Comparison of ENCODE assay signal across 15 cellular contexts in genomic region chr5:160152901-160153300, GRCh38. TPM values are rescaled to one million over a fixed set of nuclear protein-coding genes. Genes with fewer than 3 reads are reported as not detected.
DNase-seq lines count a peak whose midpoint lies in the region; ATAC-seq and TF ChIP-seq lines count a peak whose summit lies in the region.
"Had no signal": no experiment of that assay in that cellular context is flagged by ENCODE, and none has a peak within 500 bp of the region (broad histone marks: within the 10 kb centered on the region; RNA-seq: fewer than 3 reads in every experiment).

No MANE protein-coding gene starts in this region.

- 67 to 86% (median 78%) methylated on average over 6 of the region's 6 CpGs for WGBS in spleen, 5 donors

- H3K36me3 Mint-ChIP-seq in activated naive CD4-positive, alpha-beta T cell treated with anti-CD3 and anti-CD28 coated beads for 36 hours (ENCODE audit: low read depth) = no peaks in the 10 kb centered on the region
- H3K36me3 Mint-ChIP-seq: CD4-positive, CD25-positive, alpha-beta regulatory T cell had no signal

- no peak overlapping the region for H3K27ac Mint-ChIP-seq in activated naive CD4-positive, alpha-beta T cell treated with anti-CD3 and anti-CD28 coated beads for 36 hours
- H3K27ac Mint-ChIP-seq: CD4-positive, CD25-positive, alpha-beta regulatory T cell had no signal

- peak; percentile 54 for ATAC-seq in GM18867 (IDR thresholded peaks at IDR 0.05; ENCODE audit: unreplicated experiment)
- ATAC-seq: A549, HCT116 had no signal

- intact Hi-C loops in spleen (cut with DNase I; ENCODE audit: low total_unique reads) = no loop called here
- intact Hi-C loops in activated naive CD4-positive, alpha-beta T cell treated with anti-CD3 and anti-CD28 coated beads for 36 hours (cut with micrococcal nuclease) = no loop called here

- H3K4me1 ChIP-seq in OCI-LY3 (ENCODE audit: low read length) (peaks cover 16% of the 10 kb centered on the region), spleen (peaks cover 0 to 2% (median 0%) of the 10 kb centered on the region in 6 donors)
- H3K4me1 ChIP-seq: A549 had no signal

- H3K79me2 ChIP-seq in OCI-LY3 (ENCODE audit: low read length) = no peaks in the 10 kb centered on the region

- H3K27me3 ChIP-seq in GM06990 (replicated peaks; ENCODE audit: control insufficient read depth, insufficient read depth, low read length) (no peaks in the 10 kb centered on the region), OCI-LY3 (ENCODE audit: low read depth, low read length) (no peaks in the 10 kb centered on the region), spleen (replicated peaks in 1 of 7) (no peaks in the 10 kb centered on the region)

- H3K4me3 ChIP-seq in GM06990 (replicated peaks; ENCODE audit: low read depth, low read length) (no peak overlapping the region), OCI-LY3 (ENCODE audit: low read length) (no peak overlapping the region), spleen (no peak overlapping the region), coronary artery (no peak overlapping the region)
- H3K4me3 ChIP-seq: A549, GM23248 had no signal

- TF ChIP-seq POLR2A in spleen (IDR thresholded peaks at IDR 0.05) = no peak

- H3K4me2 ChIP-seq in OCI-LY3 (ENCODE audit: low read length) = peak overlapping the region; percentile 45
- H3K4me2 ChIP-seq: A549 had no signal

- H3K27ac ChIP-seq in OCI-LY3 (ENCODE audit: low read length) (no peak overlapping the region), spleen (no peak overlapping the region), coronary artery (no peak overlapping the region)
- H3K27ac ChIP-seq: A549, GM23248 had no signal

- H2AFZ ChIP-seq in OCI-LY3 (ENCODE audit: low read depth, low read length) = no peak overlapping the region
- H2AFZ ChIP-seq: GM23248 had no signal

- TF ChIP-seq CTCF in GM06990 (IDR thresholded peaks at IDR 0.05; ENCODE audit: insufficient read depth, low read length, poor library complexity, severe bottlenecking) (no peak), OCI-LY3 (IDR thresholded peaks at IDR 0.05; ENCODE audit: low read depth, low read length) (no peak), spleen (IDR thresholded peaks at IDR 0.05 in 8 of 11, conservative IDR thresholded peaks at IDR 0.05 in 3 of 11) (no peak), coronary artery (IDR thresholded peaks at IDR 0.05) (no peak)

- H3K9me3 ChIP-seq in OCI-LY3 (ENCODE audit: insufficient read depth, low read length) (no peaks in the 10 kb centered on the region), spleen (no peaks in the 10 kb centered on the region)
- H3K9me3 ChIP-seq: A549 had no signal

- H3K4me1 Mint-ChIP-seq in activated naive CD4-positive, alpha-beta T cell treated with anti-CD3 and anti-CD28 coated beads for 36 hours (ENCODE audit: low read depth) = peaks cover 11% of the 10 kb centered on the region

- H3K9ac ChIP-seq in OCI-LY3 (ENCODE audit: low read length) = no peak overlapping the region
- H3K9ac ChIP-seq: GM23248 had no signal

- no peaks in the 10 kb centered on the region for H4K20me1 ChIP-seq in OCI-LY3 (ENCODE audit: insufficient read depth, low read length)

- H3K27me3 Mint-ChIP-seq in activated naive CD4-positive, alpha-beta T cell treated with anti-CD3 and anti-CD28 coated beads for 36 hours (ENCODE audit: low read depth) = no peaks in the 10 kb centered on the region
- H3K27me3 Mint-ChIP-seq: CD4-positive, CD25-positive, alpha-beta regulatory T cell had no signal

- H3K4me3 Mint-ChIP-seq in activated naive CD4-positive, alpha-beta T cell treated with anti-CD3 and anti-CD28 coated beads for 36 hours = no peak overlapping the region
- H3K4me3 Mint-ChIP-seq: CD4-positive, CD25-positive, alpha-beta regulatory T cell had no signal

- no peaks in the 10 kb centered on the region for H3K9me3 Mint-ChIP-seq in activated naive CD4-positive, alpha-beta T cell treated with anti-CD3 and anti-CD28 coated beads for 36 hours

- DNase-seq in GM06990 (ENCODE audit: extremely low read depth, insufficient read length) (peak; percentile 29), spleen (peak; percentile 24), kidney glomerular epithelial cell (lab: John Stamatoyannopoulos, UW) (no peak), coronary artery (ENCODE audit: low spot score) (no peak)
- no peak for DNase-seq in activated naive CD4-positive, alpha-beta T cell treated with anti-CD3 and anti-CD28 coated beads for 36 hours
- DNase-seq: Calu3; CD4-positive, CD25-positive, alpha-beta regulatory T cell; DMS79; GM23248; IMR-90; KG1 had no signal

- CTCF ChIA-PET in activated naive CD4-positive, alpha-beta T cell treated with anti-CD3 and anti-CD28 coated beads for 36 hours (lab: Charles Lee) = no interaction called here

- H3K36me3 ChIP-seq in GM06990 (ENCODE audit: control insufficient read depth, insufficient read depth, low read length) = no peaks in the 10 kb centered on the region
- no peaks in the 10 kb centered on the region for H3K36me3 ChIP-seq in OCI-LY3 (replicated peaks; ENCODE audit: low read depth, low read length)
- no peaks in the 10 kb centered on the region for H3K36me3 ChIP-seq in spleen

RNA-seq across cellular contexts. Expression of gene PWWP2A, which starts 33.7 kb away (rescaled TPM):
- 10 to 100 TPM; 24.9 to 36.7 (median 29.4) TPM for total RNA-seq in spleen
- polyA plus RNA-seq in spleen = 10 to 100 TPM in 2 of 3 donors, 1 to 10 TPM in 1; 8.5 to 12.0 (median 10.7) TPM
- total RNA-seq in activated naive CD4-positive, alpha-beta T cell treated with anti-CD3 and anti-CD28 coated beads for 36 hours = 10 to 100 TPM; 14.8 to 15.8 TPM

Comparison
In these comparisons a context has a peak if more than half of its experiments do, and no peak if none do; other contexts are left out.
1. DNase-seq: peak in GM06990 (single experiment) and spleen (single experiment); none in activated naive CD4-positive, alpha-beta T cell treated with anti-CD3 and anti-CD28 coated beads for 36 hours (single experiment), kidney glomerular epithelial cell (single experiment) and coronary artery (single experiment).